Comparison of ENCODE assay signal across 11 cellular contexts in genomic region chr16:85699628-85700027, GRCh38. TPM values are rescaled to one million over a fixed set of nuclear protein-coding genes. Genes with fewer than 3 reads are reported as not detected.
A peak's percentile ranks its signal among the peaks of the same experiment; 100 is the strongest.
DNase-seq lines count a peak whose midpoint lies in the region; ATAC-seq and TF ChIP-seq lines count a peak whose summit lies in the region.
"Had no signal": no experiment of that assay in that cellular context is flagged by ENCODE, and none has a peak within 500 bp of the region (broad histone marks: within the 10 kb centered on the region; RNA-seq: fewer than 3 reads in every experiment).

No MANE protein-coding gene starts in this region.

- no peaks in the 10 kb centered on the region for H3K36me3 Mint-ChIP-seq in WTC11

- H3K79me2 ChIP-seq in HCT116 (ENCODE audit: insufficient read depth, low read length): no peaks in the 10 kb centered on the region

- no peak overlapping the region for H3K27ac Mint-ChIP-seq in WTC11

- ATAC-seq in HCT116: peak; percentile 55
- ATAC-seq in WTC11: 0 out of 2 replicates have a peak, but pooled peaks have one; percentile 7
- ATAC-seq in Right ventricle myocardium superior (ENCODE audit: poor library complexity): peak; percentile 92
- peak; percentile 49 for ATAC-seq in sciatic nerve
- no peak for ATAC-seq in GM21367 (IDR thresholded peaks at IDR 0.05; ENCODE audit: unreplicated experiment)
- no peak for ATAC-seq in HG02885 (IDR thresholded peaks at IDR 0.05; ENCODE audit: poor library complexity, unreplicated experiment)
- ATAC-seq: mucosa of descending colon had no signal

- TF ChIP-seq RAD21 in HCT116 (IDR thresholded peaks at IDR 0.05; ENCODE audit: low read depth): no peak

- BruUV-seq in HCT116 (replicated peaks; lab: Mats Ljungman, UMichigan): no TSS peak

- no peak overlapping the region for H3K27ac ChIP-seq in HCT116 (ENCODE audit: low read depth, low read length)

- 0 out of 2 replicates have a peak, but pooled peaks cover 6% of the 10 kb centered on the region for H3K4me1 Mint-ChIP-seq in WTC11

- H4K20me1 ChIP-seq in HCT116 (ENCODE audit: insufficient read depth): no peaks in the 10 kb centered on the region

- TF ChIP-seq CTCF in HCT116 (IDR thresholded peaks at IDR 0.05 in 2 of 3, conservative IDR thresholded peaks at IDR 0.05 in 1 of 3; ENCODE audit: borderline replicate concordance in 1 of 3, insufficient read depth in 1 of 3, low read depth in 2 of 3, low read length in 2 of 3): no peak
- TF ChIP-seq CTCF in WTC11 (IDR thresholded peaks at IDR 0.05): no peak

- no peaks in the 10 kb centered on the region for H3K9me3 Mint-ChIP-seq in WTC11

- no peak overlapping the region for H3K9ac ChIP-seq in HCT116 (ENCODE audit: low read length)

- no peaks in the 10 kb centered on the region for H3K9me2 ChIP-seq in HCT116 (ENCODE audit: insufficient read depth)

- TF ChIP-seq POLR2A in HCT116 (IDR thresholded peaks at IDR 0.05; ENCODE audit: borderline replicate concordance, extremely low read depth, insufficient read depth, insufficient read length): no peak

- peaks cover 4% of the 10 kb centered on the region for H3K27me3 Mint-ChIP-seq in WTC11 (ENCODE audit: low read depth)

- no peak overlapping the region for H3K4me2 ChIP-seq in HCT116 (ENCODE audit: low read length)

- H3K27me3 ChIP-seq in HCT116 (ENCODE audit: insufficient read depth, low read length): peaks cover 12% of the 10 kb centered on the region; the same call in 1 of the 2 replicates

- DNase-seq in HCT116 (ENCODE audit: low read depth, low spot score) (no peak), WTC11 (ENCODE audit: low spot score) (no peak), Right ventricle myocardium superior (peak; percentile 56), sciatic nerve (ENCODE audit: low spot score) (no peak), SIG-M5 treated with dmso at 0.1 percent for 504 hours (lab: John Stamatoyannopoulos, UW; ENCODE audit: unreplicated experiment) (no peak), DMS153 treated with DMSO at 0.1 percent for 48 hours (lab: John Stamatoyannopoulos, UW; ENCODE audit: unreplicated experiment) (no peak)
- DNase-seq: activated gamma-delta T cell treated with Interleukin-2 at 50 U/mL for 16 hours; NK-92 treated with Interleukin-12 subunit alpha and Interleukin-12 subunit beta, amount 100 ng/mL, for 24 hours had no signal

- CTCF ChIA-PET in HCT116 (lab: Charles Lee) (no interaction called here), WTC11 (lab: Charles Lee) (interaction anchor here (1.7 to 2.4 kb wide), 5 partner anchors 10 to 24 kb away, joined by 7 to 14 read pairs (median 11); partner anchors contain the start of gene GINS2)

- H2AFZ ChIP-seq in HCT116 (ENCODE audit: low read depth, low read length, poor library complexity, severe bottlenecking): no peak overlapping the region

- H3K4me3 Mint-ChIP-seq in WTC11: no peak overlapping the region

- H3K4me1 ChIP-seq in HCT116 (ENCODE audit: control insufficient read depth in 1 of 2, insufficient read depth in 2 of 2, low read length in 2 of 2): peaks cover 0 to 12% of the 10 kb centered on the region in 2 experiments; a peak in 1 of 4 replicates

- POLR2A ChIA-PET in HCT116 (lab: Charles Lee): no interaction called here
- POLR2A ChIA-PET in WTC11 (lab: Charles Lee): interaction anchor here (1.1 kb wide), 1 partner anchor 10 kb away, joined by 3 read pairs; no protein-coding TSS in a partner anchor

- H3K36me3 ChIP-seq in HCT116 (ENCODE audit: control insufficient read depth in 1 of 2, insufficient read depth in 2 of 2, low read length in 2 of 2): no peaks in the 10 kb centered on the region

- H3K9me3 ChIP-seq in HCT116 (ENCODE audit: control insufficient read depth in 1 of 2, insufficient read depth in 1 of 2, low read depth in 1 of 2, low read length in 2 of 2): no peaks in the 10 kb centered on the region
- H3K9me3 ChIP-seq: mucosa of descending colon had no signal

- no peak overlapping the region for H3K4me3 ChIP-seq in HCT116 (replicated peaks in 1 of 2; ENCODE audit: low read depth in 1 of 2, low read length in 2 of 2)
- H3K4me3 ChIP-seq: mucosa of descending colon had no signal

- intact Hi-C loops in HCT116 (cut with micrococcal nuclease): no loop called here
- intact Hi-C loops in Right ventricle myocardium superior (cut with DNase I): no loop called here
- intact Hi-C loops in sciatic nerve (cut with DNase I): no loop called here

- RAD21 ChIA-PET in HCT116 (lab: Charles Lee; ENCODE audit: low non-redundant PET in 1 of 2, low total read pairs in 2 of 2, uncharacterized antibody in 2 of 2, unreplicated experiment in 2 of 2): no interaction called here

TF ChIP-seq in HCT116, 20 proteins besides CTCF, POLR2A, EP300 and RAD21:
- TF ChIP-seq MAX (IDR thresholded peaks at IDR 0.05) (0 out of 2 replicates have a peak, but pooled peaks have one; percentile 22), EZH2phosphoT487 (IDR thresholded peaks at IDR 0.05; ENCODE audit: borderline replicate concordance) (no peak), SIN3A (IDR thresholded peaks at IDR 0.05; ENCODE audit: low read depth) (no peak), REST (IDR thresholded peaks at IDR 0.05; ENCODE audit: low read depth) (no peak), ZNF274 (IDR thresholded peaks at IDR 0.05; ENCODE audit: low read depth, low read length) (no peak)

TF ChIP-seq in WTC11, 78 proteins besides CTCF, POLR2A, EP300 and RAD21:
- TF ChIP-seq ELF4 (CRISPR knock-in tag; IDR thresholded peaks at IDR 0.05; ENCODE audit: low read depth) (no peak), TEAD4 (CRISPR knock-in tag; IDR thresholded peaks at IDR 0.05) (no peak), SMAD4 (CRISPR knock-in tag; IDR thresholded peaks at IDR 0.05) (no peak), ZNF396 (CRISPR knock-in tag; IDR thresholded peaks at IDR 0.05; ENCODE audit: borderline replicate concordance) (no peak)
TF ChIP-seq in WTC11: peak in this region for 0.

RNA-seq across cellular contexts. Expression of gene GINS2, which starts 10.9 kb away (rescaled TPM):
- total RNA-seq in HCT116 (2021; ENCODE audit: unreplicated experiment) (53.3 TPM), WTC11 (2021) (35.5 to 38.4 TPM (median 38.0 TPM) in 3 replicates), Right ventricle myocardium superior (0.81 TPM), sciatic nerve (1.3 TPM)
- 10.8 and 19.4 TPM in 2 replicates for polyA plus RNA-seq in HCT116 (2012)

RNA-seq across cellular contexts. Expression of gene C16orf74, which starts 51.3 kb away (rescaled TPM):
- 30.0 TPM for total RNA-seq in HCT116 (2021; ENCODE audit: unreplicated experiment)
- polyA plus RNA-seq in HCT116 (2012): 30.2 and 35.4 TPM in 2 replicates
- 6.3 to 8.3 TPM (median 7.9 TPM) in 3 replicates for total RNA-seq in WTC11 (2021)
- total RNA-seq in Right ventricle myocardium superior: 2.3 TPM
- total RNA-seq in sciatic nerve: 1.8 TPM

Comparison
In these comparisons a context has a peak if more than half of its experiments do, and no peak if none do; other contexts are left out.
1. ATAC-seq: peak in HCT116 (single experiment), WTC11 (single experiment), Right ventricle myocardium superior (single experiment) and sciatic nerve (single experiment); none in GM21367 (single experiment) and HG02885 (single experiment).
2. RNA of gene GINS2, which starts 10.9 kb away (total RNA-seq): 53.3 TPM in HCT116 (single experiment) and 35.5 to 38.4 TPM in WTC11; 1.3 TPM in sciatic nerve (single experiment) and 0.81 TPM in Right ventricle myocardium superior (single experiment); every median in the first group is over 10 times any median in the second.
3. Of the 4 proteins assayed by ChIP-seq in both WTC11 and HCT116: peak only in WTC11: none; only in HCT116: MAX; in both: none; in neither: 3.